8 cellular contexts compared by ENCODE assay signal in genomic region chr10:48800283-48800675, GRCh38.
DNase-seq lines count a peak whose midpoint lies in the region; ATAC-seq and TF ChIP-seq lines count a peak whose summit lies in the region.

No MANE protein-coding gene starts in this region.

- H3K4me3 Mint-ChIP-seq in activated B cell treated with CpG ODN at 0.5 μM for 24 hours, result peak overlapping the region; percentile 65

- TF ChIP-seq CTCF in activated B cell treated with CpG ODN at 0.5 μM for 24 hours (IDR thresholded peaks at IDR 0.05), result no peak

- POLR2A ChIA-PET in activated B cell treated with CpG ODN at 0.5 μM for 24 hours (lab: Charles Lee), result interaction anchor here (0.7 kb wide), 2 partner anchors 240 to 391 kb away, joined by 4 to 13 read pairs; no protein-coding TSS in a partner anchor

- peaks cover 74% of the 10 kb centered on the region for H3K4me1 Mint-ChIP-seq in activated B cell treated with CpG ODN at 0.5 μM for 24 hours

- DNase-seq in CMK (ENCODE audit: low read depth) (peak; percentile 92), activated B cell treated with CpG ODN at 0.5 μM for 24 hours (no peak), medulla oblongata (ENCODE audit: extremely low spot score) (peak; percentile 69), NCI-H2196 (lab: John Stamatoyannopoulos, UW; ENCODE audit: unreplicated experiment) (no peak), glomerular visceral epithelial cell (ENCODE audit: extremely low spot score) (no peak), epidermal melanocyte (ENCODE audit: insufficient read length, low spot score) (no peak)

- ATAC-seq in HG03066 (IDR thresholded peaks at IDR 0.05; ENCODE audit: low read depth, unreplicated experiment) (peak; percentile 51), activated B cell treated with CpG ODN at 0.5 μM for 24 hours (ENCODE audit: low read depth) (peak; percentile 18), GM18861 (IDR thresholded peaks at IDR 0.05; ENCODE audit: unreplicated experiment) (no peak)

- no peaks in the 10 kb centered on the region for H3K9me3 Mint-ChIP-seq in activated B cell treated with CpG ODN at 0.5 μM for 24 hours

- intact Hi-C loops in activated B cell treated with CpG ODN at 0.5 μM for 24 hours (cut with micrococcal nuclease), result loop anchor here (5.0 kb wide), 2 partner anchors 43 to 98 kb away; no protein-coding TSS in a partner anchor

- H3K27ac Mint-ChIP-seq in activated B cell treated with CpG ODN at 0.5 μM for 24 hours, result peak overlapping the region; percentile 92

- CTCF ChIA-PET in activated B cell treated with CpG ODN at 0.5 μM for 24 hours (lab: Charles Lee), result interaction anchor here (6.4 kb wide), 1 partner anchor 143 kb away, joined by 53 read pairs; no protein-coding TSS in a partner anchor

- no peaks in the 10 kb centered on the region for H3K27me3 Mint-ChIP-seq in activated B cell treated with CpG ODN at 0.5 μM for 24 hours

- H3K36me3 Mint-ChIP-seq in activated B cell treated with CpG ODN at 0.5 μM for 24 hours (ENCODE audit: low read depth), result peaks cover 69% of the 10 kb centered on the region

Comparison
In these comparisons a context has a peak if more than half of its experiments do, and no peak if none do; other contexts are left out.
1. DNase-seq: peak in CMK (single experiment) and medulla oblongata (single experiment); none in activated B cell treated with CpG ODN at 0.5 μM for 24 hours (single experiment), NCI-H2196 (single experiment), glomerular visceral epithelial cell (single experiment) and epidermal melanocyte (single experiment).